8 cellular contexts compared by ENCODE assay signal in genomic region chr2:113626616-113627330, GRCh38. TPM values are rescaled to one million over a fixed set of nuclear protein-coding genes. Genes with fewer than 3 reads are reported as not detected.
DNase-seq lines count a peak whose midpoint lies in the region; ATAC-seq and TF ChIP-seq lines count a peak whose summit lies in the region.
"Not testable (repeated sequence)": the region's sequence is repeated elsewhere in the genome, so short reads cannot be mapped to it uniquely, and the experiment has no call there.

Gene RABL2A, plus strand, starts transcription at chr2:113627266. Its CDS starts 1,341 bp downstream, at chr2:113628607.

- POLR2A ChIA-PET in OCI-LY7 (lab: Charles Lee), result not testable (repeated sequence)

- peak within 1 kb of the TSS; percentile 61; the same call in 1 of the 2 replicates for H2AFZ ChIP-seq in OCI-LY7 (ENCODE audit: low read length)

- peak within 1 kb of the TSS; percentile 90 for H3K27ac Mint-ChIP-seq in activated T-cell treated with anti-CD3 and anti-CD28 coated beads, Interleukin-2, amount 50 U/mL, for 24 hours

- not testable (repeated sequence) for H3K79me2 ChIP-seq in OCI-LY7 (ENCODE audit: insufficient read depth, low read depth, low read length)

- H3K4me3 ChIP-seq in OCI-LY7 (ENCODE audit: low read depth, low read length, poor library complexity, severe bottlenecking) (peak within 1 kb of the TSS; percentile 69), epithelial cell of esophagus (ENCODE audit: low read length) (peak within 1 kb of the TSS; percentile 50)

- H3K4me2 ChIP-seq in OCI-LY7 (ENCODE audit: low read length), result peak within 1 kb of the TSS; percentile 59

- TSS peak; percentile 89 for BruUV-seq in OCI-LY7 (replicated peaks; lab: Mats Ljungman, UMichigan)

- peaks cover 25% of the 10 kb centered on the region for H3K36me3 Mint-ChIP-seq in activated T-cell treated with anti-CD3 and anti-CD28 coated beads, Interleukin-2, amount 50 U/mL, for 24 hours (ENCODE audit: low read depth)

- H3K36me3 ChIP-seq in OCI-LY7 (ENCODE audit: insufficient read depth, low read length), result not testable (repeated sequence)

- not testable (repeated sequence) for TF ChIP-seq CTCF in OCI-LY7 (conservative IDR thresholded peaks at IDR 0.05; ENCODE audit: low read length); epithelial cell of esophagus (IDR thresholded peaks at IDR 0.05; ENCODE audit: insufficient read depth, low read depth, low read length, missing control alignments)

- peak; percentile 46 for DNase-seq in A172 (ENCODE audit: low spot score)
- DNase-seq in OCI-LY7 (ENCODE audit: low spot score), result peak; percentile 86
- DNase-seq in activated T-cell treated with anti-CD3 and anti-CD28 coated beads, Interleukin-2, amount 50 U/mL, for 24 hours, result peak; percentile 96
- peak; percentile 80 for DNase-seq in epithelial cell of esophagus (ENCODE audit: low read depth)
- DNase-seq in lung microvascular endothelial cell (ENCODE audit: low read depth in 2 of 2), result peak; percentile 82 to 83
- DNase-seq in stimulated activated CD4-positive, alpha-beta T cell treated with anti-CD3 and anti-CD28 coated beads, Interleukin-15, amount 100 ng/mL, for 48 hours (ENCODE audit: low read depth in 2 of 2), result peak; percentile 70 to 71

- intact Hi-C loops in OCI-LY7 (cut with micrococcal nuclease; ENCODE audit: unreplicated experiment), result not testable (repeated sequence)

- peak within 1 kb of the TSS; percentile 87 for H3K4me3 Mint-ChIP-seq in activated T-cell treated with anti-CD3 and anti-CD28 coated beads, Interleukin-2, amount 50 U/mL, for 24 hours

- peaks cover 15% of the 10 kb centered on the region for H3K4me1 Mint-ChIP-seq in activated T-cell treated with anti-CD3 and anti-CD28 coated beads, Interleukin-2, amount 50 U/mL, for 24 hours (ENCODE audit: low read depth)

- H3K4me1 ChIP-seq in OCI-LY7 (ENCODE audit: insufficient read depth, low read length, poor library complexity, severe bottlenecking), result not testable (repeated sequence)

- not testable (repeated sequence) for H3K9me3 ChIP-seq in OCI-LY7 (ENCODE audit: low read length)

- not testable (repeated sequence) for H4K20me1 ChIP-seq in OCI-LY7 (ENCODE audit: insufficient read depth, low read length)

- H3K27ac ChIP-seq in OCI-LY7 (ENCODE audit: low read depth, low read length, poor library complexity, severe bottlenecking), result not testable (repeated sequence)

- not testable (repeated sequence) for H3K9me3 Mint-ChIP-seq in activated T-cell treated with anti-CD3 and anti-CD28 coated beads, Interleukin-2, amount 50 U/mL, for 24 hours

- CTCF ChIA-PET in OCI-LY7 (lab: Charles Lee; ENCODE audit: unreplicated experiment), result not testable (repeated sequence)

- H3K27me3 Mint-ChIP-seq in activated T-cell treated with anti-CD3 and anti-CD28 coated beads, Interleukin-2, amount 50 U/mL, for 24 hours, result not testable (repeated sequence)

- ATAC-seq in GM18868 (IDR thresholded peaks at IDR 0.05; ENCODE audit: unreplicated experiment) (peak; percentile 95), HG02970 (IDR thresholded peaks at IDR 0.05; ENCODE audit: low FRiP score, unreplicated experiment) (peak; percentile 94)

- not testable (repeated sequence) for H3K9me2 ChIP-seq in OCI-LY7 (ENCODE audit: insufficient read depth, low read length)

RNA-seq across cellular contexts. Expression of gene RABL2A, which starts in this region (rescaled TPM):
- total RNA-seq in A172 (2014; rRNA removed; shearing (Covaris generic)), result 7.0 and 14.4 TPM in 2 replicates
- 14.0 and 25.8 TPM in 2 replicates for total RNA-seq in OCI-LY7 (2014; rRNA removed; shearing (Covaris generic))
- total RNA-seq in OCI-LY7 (2022), result 25.2 and 26.3 TPM in 2 replicates
- total RNA-seq in lung microvascular endothelial cell, result 2.4 and 4.8 TPM in 2 replicates

Comparison
In these comparisons a context has a peak if more than half of its experiments do, and no peak if none do; other contexts are left out.
1. DNase-seq: peak in every context shown above with its lines; median percentile 96 in activated T-cell treated with anti-CD3 and anti-CD28 coated beads, Interleukin-2, amount 50 U/mL, for 24 hours; 86 in OCI-LY7; 82 in lung microvascular endothelial cell; 80 in epithelial cell of esophagus; 70 in stimulated activated CD4-positive, alpha-beta T cell treated with anti-CD3 and anti-CD28 coated beads, Interleukin-15, amount 100 ng/mL, for 48 hours; 46 in A172.